Comparison of ENCODE assay signal across 12 cellular contexts in genomic region chr2:118112771-118113334, GRCh38. TPM values are rescaled to one million over a fixed set of nuclear protein-coding genes. Genes with fewer than 3 reads are reported as not detected.
A peak's percentile ranks its signal among the peaks of the same experiment; 100 is the strongest.
DNase-seq lines count a peak whose midpoint lies in the region; ATAC-seq and TF ChIP-seq lines count a peak whose summit lies in the region.
"Had no signal": no experiment of that assay in that cellular context is flagged by ENCODE, and none has a peak within 500 bp of the region (broad histone marks: within the 10 kb centered on the region; RNA-seq: fewer than 3 reads in every experiment).

No MANE protein-coding gene starts in this region.

- TF ChIP-seq CTCF in mucosa of descending colon (IDR thresholded peaks at IDR 0.05) (no peak), tibial nerve (IDR thresholded peaks at IDR 0.05) (no peak)
- no peak for TF ChIP-seq CTCF in CD4-positive, alpha-beta T cell (IDR thresholded peaks at IDR 0.05)

- H3K36me3 ChIP-seq in mucosa of descending colon (ENCODE audit: low read depth) (no peaks in the 10 kb centered on the region), tibial nerve (peaks cover 0 to 15% (median 0%) of the 10 kb centered on the region in 3 donors)
- H3K36me3 ChIP-seq: ovary had no signal

- no peaks in the 10 kb centered on the region for H3K4me1 ChIP-seq in mucosa of descending colon (ENCODE audit: low read depth)
- H3K4me1 ChIP-seq in tibial nerve = no peaks in the 10 kb centered on the region

- H3K27me3 ChIP-seq in CD4-positive, alpha-beta T cell (ENCODE audit: control insufficient read depth, insufficient read depth, low read length) = no peaks in the 10 kb centered on the region
- H3K27me3 ChIP-seq in tibial nerve = no peaks in the 10 kb centered on the region
- H3K27me3 ChIP-seq: dorsolateral prefrontal cortex, ovary had no signal

- TF ChIP-seq POLR2A in tibial nerve (IDR thresholded peaks at IDR 0.05) = no peak

- no peak overlapping the region for H3K4me3 Mint-ChIP-seq in CD4-positive, alpha-beta T cell
- H3K4me3 Mint-ChIP-seq: type B pancreatic cell had no signal

- CTCF ChIA-PET in CD4-positive, alpha-beta T cell (lab: Charles Lee) = no interaction called here

- peak; percentile 91 for DNase-seq in EL
- peak; percentile 9 for DNase-seq in NCI-H2196 treated with DMSO at 0.1 percent for 48 hours (lab: John Stamatoyannopoulos, UW; ENCODE audit: unreplicated experiment)
- DNase-seq in dermis blood vessel endothelial cell = peak; percentile 88
- no peak for DNase-seq in mucosa of descending colon
- DNase-seq in CD4-positive, alpha-beta T cell = no peak
- no peak for DNase-seq in NCI-H2107 (lab: John Stamatoyannopoulos, UW)
- DNase-seq in D341Med (ENCODE audit: low spot score) = no peak
- no peak for DNase-seq in tibial nerve (ENCODE audit: low spot score in 2 of 2)
- DNase-seq: dorsolateral prefrontal cortex, NCI-H1048, ovary had no signal

- H3K4me1 Mint-ChIP-seq in CD4-positive, alpha-beta T cell (ENCODE audit: low read depth) = no peaks in the 10 kb centered on the region

- H3K9me3 ChIP-seq in mucosa of descending colon (no peaks in the 10 kb centered on the region), tibial nerve (no peaks in the 10 kb centered on the region)
- H3K9me3 ChIP-seq in CD4-positive, alpha-beta T cell (ENCODE audit: control insufficient read depth, low read length) = no peaks in the 10 kb centered on the region
- H3K9me3 ChIP-seq: ovary had no signal

- no peak for TF ChIP-seq EP300 in tibial nerve (IDR thresholded peaks at IDR 0.05)

- ATAC-seq in mucosa of descending colon = peak; percentile 41
- no peak for ATAC-seq in CD4-positive, alpha-beta T cell (ENCODE audit: poor library complexity)

- 72 to 77% methylated on average over 4 of the region's 4 CpGs for WGBS in tibial nerve, 2 donors

- H3K4me3 ChIP-seq in mucosa of descending colon (no peak overlapping the region), tibial nerve (no peak overlapping the region)
- H3K4me3 ChIP-seq: dorsolateral prefrontal cortex, ovary had no signal

- H3K9me3 Mint-ChIP-seq in CD4-positive, alpha-beta T cell = no peaks in the 10 kb centered on the region

- H3K27ac ChIP-seq in CD4-positive, alpha-beta T cell (ENCODE audit: low read depth, low read length) = no peak overlapping the region
- no peak overlapping the region for H3K27ac ChIP-seq in tibial nerve
- H3K27ac ChIP-seq: dorsolateral prefrontal cortex, ovary had no signal

- intact Hi-C loops in mucosa of descending colon (cut with DNase I, micrococcal nuclease) = no loop called here
- intact Hi-C loops in CD4-positive, alpha-beta T cell (cut with DNase I, micrococcal nuclease) = no loop called here

- H3K36me3 Mint-ChIP-seq in CD4-positive, alpha-beta T cell (ENCODE audit: low read depth) = peaks cover 33% of the 10 kb centered on the region

- POLR2A ChIA-PET in CD4-positive, alpha-beta T cell (lab: Charles Lee) = no interaction called here

- no peaks in the 10 kb centered on the region for H3K27me3 Mint-ChIP-seq in CD4-positive, alpha-beta T cell
- H3K27me3 Mint-ChIP-seq: type B pancreatic cell had no signal

- no peak overlapping the region for H3K27ac Mint-ChIP-seq in CD4-positive, alpha-beta T cell
- H3K27ac Mint-ChIP-seq: type B pancreatic cell had no signal

RNA-seq across cellular contexts. Expression of gene INSIG2, which starts 24.6 kb away (rescaled TPM):
- 15.5 and 22.9 TPM in 2 replicates for total RNA-seq in dermis blood vessel endothelial cell
- 10 to 100 TPM; 14.6 to 27.8 (median 14.8) TPM for total RNA-seq in mucosa of descending colon
- 1 to 10 TPM; 7.3 to 7.7 TPM for total RNA-seq in CD4-positive, alpha-beta T cell
- 10 to 100 TPM; 10.5 to 18.6 (median 13.4) TPM for total RNA-seq in tibial nerve

Comparison
In these comparisons a context has a peak if more than half of its experiments do, and no peak if none do; other contexts are left out.
1. DNase-seq: peak in EL (single experiment), NCI-H2196 treated with DMSO at 0.1 percent for 48 hours (single experiment) and dermis blood vessel endothelial cell (single experiment); none in mucosa of descending colon (0 of 3), CD4-positive, alpha-beta T cell (0 of 10), NCI-H2107 (single experiment), D341Med (single experiment) and tibial nerve (0 of 2).